8 cellular contexts compared by ENCODE assay signal in genomic region chr10:67883710-67884312, GRCh38. TPM values are rescaled to one million over a fixed set of nuclear protein-coding genes. Genes with fewer than 3 reads are reported as not detected.
DNase-seq lines count a peak whose midpoint lies in the region; ATAC-seq lines count a peak whose summit lies in the region.

No MANE protein-coding gene starts in this region.

- no peaks in the 10 kb centered on the region for H3K9me3 ChIP-seq in GM23248 (ENCODE audit: low read depth)

- peaks cover 37% of the 10 kb centered on the region for H3K79me2 ChIP-seq in GM23248 (ENCODE audit: insufficient read depth)

- peak in 1 of 4 experiments; percentile 1 for ATAC-seq in T-cell (replicated peaks in 1 of 4)

- WGBS in GM23248 (ENCODE audit: low coverage in 1 of 2, low lambda C conversion rate in 2 of 2, missing lambda C conversion rate in 2 of 2), 2 experiments = 1 to 2% methylated on average over 13 of the region's 13 CpGs

- no peaks in the 10 kb centered on the region for H3K27me3 Mint-ChIP-seq in T-cell

- peaks cover 13% of the 10 kb centered on the region for H3K36me3 Mint-ChIP-seq in T-cell

- H4K20me1 ChIP-seq in GM23248 (ENCODE audit: insufficient read depth) = no peaks in the 10 kb centered on the region

- H3K9me2 ChIP-seq in GM23248 (ENCODE audit: insufficient read depth) = no peaks in the 10 kb centered on the region

- H3K4me1 Mint-ChIP-seq in T-cell = peaks cover 27 to 38% (median 30%) of the 10 kb centered on the region in 3 donors

- H3K4me2 ChIP-seq in GM23248 (ENCODE audit: unreplicated experiment) = peak overlapping the region; percentile 95

- CTCF ChIA-PET in T-cell (lab: Charles Lee) = interaction anchor here (0.6 to 1.4 kb wide), 7 partner anchors 15 to 272 kb away, joined by 3 to 8 read pairs (median 3); no protein-coding TSS in a partner anchor

- peak overlapping the region; percentile 79 to 95 (median 83) for H3K4me3 Mint-ChIP-seq in T-cell

- H3K27me3 ChIP-seq in GM23248 (replicated peaks; ENCODE audit: insufficient read depth) = no peaks in the 10 kb centered on the region

- in situ Hi-C loops in GM23248 (cut with MboI) = no loop called here

- H3K27ac ChIP-seq in GM23248 = peak overlapping the region; percentile 87

- peaks cover 33% of the 10 kb centered on the region for H3F3A ChIP-seq in GM23248 (ENCODE audit: insufficient read depth)

- POLR2A ChIA-PET in T-cell (lab: Charles Lee) = interaction anchor here (0.5 to 1.5 kb wide), 6 partner anchors 9 to 1479 kb away, joined by 3 to 5 read pairs (median 4); no protein-coding TSS in a partner anchor

- H3K9me3 Mint-ChIP-seq in T-cell = no peaks in the 10 kb centered on the region

- peak overlapping the region; percentile 85 to 93 for H3K27ac Mint-ChIP-seq in T-cell

- peak; percentile 57 for DNase-seq in GM23248
- no peak for DNase-seq in T-cell
- DNase-seq in fibroblast of the conjunctiva (ENCODE audit: low read depth) = peak; percentile 1
- DNase-seq in pulmonary artery endothelial cell (ENCODE audit: low read depth, low spot score) = peak; percentile 2
- DNase-seq in NCI-H748 (lab: John Stamatoyannopoulos, UW; ENCODE audit: unreplicated experiment) = no peak
- DNase-seq in NCI-H2227 treated with DMSO at 0.1 percent for 48 hours (lab: John Stamatoyannopoulos, UW) = no peak
- DNase-seq in LoVo (ENCODE audit: low spot score) = no peak
- DNase-seq in NCI-H146 treated with DMSO at 0.1 percent for 48 hours (lab: John Stamatoyannopoulos, UW; ENCODE audit: unreplicated experiment) = no peak

- H3K4me3 ChIP-seq in GM23248 = peak overlapping the region; percentile 85

- peak overlapping the region; percentile 84 for H3K9ac ChIP-seq in GM23248

- H2AFZ ChIP-seq in GM23248 = peak overlapping the region; percentile 93

- H3K4me1 ChIP-seq in GM23248 (ENCODE audit: insufficient read depth) = peaks cover 14% of the 10 kb centered on the region

- peaks cover 19% of the 10 kb centered on the region for H3K36me3 ChIP-seq in GM23248 (ENCODE audit: low read depth)

RNA-seq across cellular contexts. Expression of gene SIRT1, which starts 0.6 kb away (rescaled TPM):
- total RNA-seq in GM23248 (2014; rRNA removed; shearing (Covaris generic)) = 14.6 and 15.7 TPM in 2 replicates
- 9.4 and 10.1 TPM in 2 replicates for polyA plus RNA-seq in GM23248 (2016; fragmentation: Nextera tagmentation; extraction: Ambion mirVana)
- total RNA-seq in T-cell (10 to 100 TPM; 41.0 to 58.7 (median 46.7) TPM), pulmonary artery endothelial cell (8.5 and 11.2 TPM in 2 replicates)

RNA-seq across cellular contexts. Expression of gene DNAJC12, which starts 45.8 kb away (rescaled TPM):
- 0.76 and 3.4 TPM in 2 replicates for total RNA-seq in GM23248 (2014; rRNA removed; shearing (Covaris generic))
- polyA plus RNA-seq in GM23248 (2016; fragmentation: Nextera tagmentation; extraction: Ambion mirVana) = 1.2 and 1.4 TPM in 2 replicates
- total RNA-seq in T-cell (under 1 TPM in 2 of 5 donors, not detected in 3; 0.20 to 0.28 TPM), pulmonary artery endothelial cell (0.13 and 0.39 TPM in 2 replicates)

Comparison
In these comparisons a context has a peak if more than half of its experiments do, and no peak if none do; other contexts are left out.
1. DNase-seq: peak in GM23248 (single experiment), fibroblast of the conjunctiva (single experiment) and pulmonary artery endothelial cell (single experiment); none in T-cell (0 of 34), NCI-H748 (single experiment), NCI-H2227 treated with DMSO at 0.1 percent for 48 hours (single experiment), LoVo (single experiment) and NCI-H146 treated with DMSO at 0.1 percent for 48 hours (single experiment).